1 cellular context compared by ENCODE assay signal in the genomic region with DNA sequence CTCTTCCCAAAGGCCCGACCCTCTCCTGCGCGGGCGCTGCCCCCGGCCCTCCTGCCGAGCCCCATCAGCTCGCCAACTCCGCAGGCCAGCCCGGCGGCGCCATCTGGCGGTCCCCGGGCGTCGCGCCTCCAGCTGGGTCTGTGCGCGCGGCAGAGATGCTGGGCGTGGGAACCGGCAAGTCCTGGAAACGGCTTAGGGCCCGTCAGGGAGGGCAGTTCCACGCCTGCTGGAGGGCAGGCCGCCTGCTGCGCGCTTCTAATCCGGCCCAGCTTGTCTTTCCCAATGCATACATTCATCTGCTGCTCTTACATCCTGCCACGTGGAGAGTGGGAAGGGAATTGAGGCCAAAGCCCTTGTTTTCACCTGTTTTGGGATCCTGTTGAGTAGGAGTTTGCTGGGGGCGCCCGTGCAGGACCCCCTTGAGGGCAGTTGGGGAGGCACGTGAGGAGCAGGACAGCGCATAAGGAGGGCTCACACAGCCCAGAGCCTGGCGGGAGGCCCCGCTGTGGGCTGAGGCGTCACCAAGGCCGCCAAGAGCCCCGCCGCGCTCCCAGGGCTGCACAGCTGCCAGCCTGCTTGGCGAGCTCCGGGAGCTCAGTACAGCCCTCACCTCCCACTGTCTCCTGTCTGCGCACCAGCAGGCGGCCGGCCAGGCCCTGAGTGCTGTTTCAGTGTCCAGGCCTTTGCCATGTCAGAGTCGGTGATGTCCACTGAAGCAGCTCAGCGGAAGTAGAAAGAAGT.
TF ChIP-seq lines count a peak whose summit lies in the region.

No MANE protein-coding gene starts in this region.

TF ChIP-seq in HEK293, 187 proteins besides CTCF, POLR2A, EP300 and RAD21 (continued from another document):
- TF ChIP-seq ZNF747 (tag by site-specific recombination; IDR thresholded peaks at IDR 0.05): no peak
- TF ChIP-seq ZNF654 (tag by site-specific recombination; IDR thresholded peaks at IDR 0.05; ENCODE audit: low read depth): peak; percentile 28
- TF ChIP-seq ZFHX2 (tag by site-specific recombination; conservative IDR thresholded peaks at IDR 0.05): 0 out of 2 replicates have a peak, but pooled peaks have one; percentile 6
- TF ChIP-seq, protein P1, sequence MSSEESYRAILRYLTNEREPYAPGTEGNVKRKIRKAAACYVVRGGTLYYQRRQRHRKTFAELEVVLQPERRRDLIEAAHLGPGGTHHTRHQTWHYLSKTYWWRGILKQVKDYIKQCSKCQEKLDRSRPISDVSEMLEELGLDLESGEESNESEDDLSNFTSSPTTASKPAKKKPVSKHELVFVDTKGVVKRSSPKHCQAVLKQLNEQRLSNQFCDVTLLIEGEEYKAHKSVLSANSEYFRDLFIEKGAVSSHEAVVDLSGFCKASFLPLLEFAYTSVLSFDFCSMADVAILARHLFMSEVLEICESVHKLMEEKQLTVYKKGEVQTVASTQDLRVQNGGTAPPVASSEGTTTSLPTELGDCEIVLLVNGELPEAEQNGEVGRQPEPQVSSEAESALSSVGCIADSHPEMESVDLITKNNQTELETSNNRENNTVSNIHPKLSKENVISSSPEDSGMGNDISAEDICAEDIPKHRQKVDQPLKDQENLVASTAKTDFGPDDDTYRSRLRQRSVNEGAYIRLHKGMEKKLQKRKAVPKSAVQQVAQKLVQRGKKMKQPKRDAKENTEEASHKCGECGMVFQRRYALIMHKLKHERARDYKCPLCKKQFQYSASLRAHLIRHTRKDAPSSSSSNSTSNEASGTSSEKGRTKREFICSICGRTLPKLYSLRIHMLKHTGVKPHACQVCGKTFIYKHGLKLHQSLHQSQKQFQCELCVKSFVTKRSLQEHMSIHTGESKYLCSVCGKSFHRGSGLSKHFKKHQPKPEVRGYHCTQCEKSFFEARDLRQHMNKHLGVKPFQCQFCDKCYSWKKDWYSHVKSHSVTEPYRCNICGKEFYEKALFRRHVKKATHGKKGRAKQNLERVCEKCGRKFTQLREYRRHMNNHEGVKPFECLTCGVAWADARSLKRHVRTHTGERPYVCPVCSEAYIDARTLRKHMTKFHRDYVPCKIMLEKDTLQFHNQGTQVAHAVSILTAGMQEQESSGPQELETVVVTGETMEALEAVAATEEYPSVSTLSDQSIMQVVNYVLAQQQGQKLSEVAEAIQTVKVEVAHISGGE (tag by site-specific recombination; conservative IDR thresholded peaks at IDR 0.05; ENCODE audit: low read depth): 0 out of 2 replicates have a peak, but pooled peaks have one; percentile 4
- no peak for TF ChIP-seq SP7 (tag by site-specific recombination; IDR thresholded peaks at IDR 0.05)
- no peak for TF ChIP-seq ZNF560 (tag by site-specific recombination; IDR thresholded peaks at IDR 0.05; ENCODE audit: borderline replicate concordance)
- peak; percentile 81 for TF ChIP-seq ZNF335 (tag by site-specific recombination; conservative IDR thresholded peaks at IDR 0.05)
- TF ChIP-seq, protein P2, sequence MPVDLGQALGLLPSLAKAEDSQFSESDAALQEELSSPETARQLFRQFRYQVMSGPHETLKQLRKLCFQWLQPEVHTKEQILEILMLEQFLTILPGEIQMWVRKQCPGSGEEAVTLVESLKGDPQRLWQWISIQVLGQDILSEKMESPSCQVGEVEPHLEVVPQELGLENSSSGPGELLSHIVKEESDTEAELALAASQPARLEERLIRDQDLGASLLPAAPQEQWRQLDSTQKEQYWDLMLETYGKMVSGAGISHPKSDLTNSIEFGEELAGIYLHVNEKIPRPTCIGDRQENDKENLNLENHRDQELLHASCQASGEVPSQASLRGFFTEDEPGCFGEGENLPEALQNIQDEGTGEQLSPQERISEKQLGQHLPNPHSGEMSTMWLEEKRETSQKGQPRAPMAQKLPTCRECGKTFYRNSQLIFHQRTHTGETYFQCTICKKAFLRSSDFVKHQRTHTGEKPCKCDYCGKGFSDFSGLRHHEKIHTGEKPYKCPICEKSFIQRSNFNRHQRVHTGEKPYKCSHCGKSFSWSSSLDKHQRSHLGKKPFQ (tag by site-specific recombination; IDR thresholded peaks at IDR 0.05): no peak
- TF ChIP-seq IKZF3 (tag by site-specific recombination; IDR thresholded peaks at IDR 0.05): 0 out of 2 replicates have a peak, but pooled peaks have one; percentile 21
- TF ChIP-seq GLIS2 (tag by site-specific recombination; IDR thresholded peaks at IDR 0.05): peak; percentile 13; the same call in 1 of the 2 replicates
- no peak for TF ChIP-seq ZNF623 (tag by site-specific recombination; IDR thresholded peaks at IDR 0.05)
- peak; percentile 74 for TF ChIP-seq ZIC2 (tag by site-specific recombination; IDR thresholded peaks at IDR 0.05)
- no peak for TF ChIP-seq OVOL3 (tag by site-specific recombination; IDR thresholded peaks at IDR 0.05)
